Comparison of ENCODE assay signal across 21 cellular contexts in the genomic region with DNA sequence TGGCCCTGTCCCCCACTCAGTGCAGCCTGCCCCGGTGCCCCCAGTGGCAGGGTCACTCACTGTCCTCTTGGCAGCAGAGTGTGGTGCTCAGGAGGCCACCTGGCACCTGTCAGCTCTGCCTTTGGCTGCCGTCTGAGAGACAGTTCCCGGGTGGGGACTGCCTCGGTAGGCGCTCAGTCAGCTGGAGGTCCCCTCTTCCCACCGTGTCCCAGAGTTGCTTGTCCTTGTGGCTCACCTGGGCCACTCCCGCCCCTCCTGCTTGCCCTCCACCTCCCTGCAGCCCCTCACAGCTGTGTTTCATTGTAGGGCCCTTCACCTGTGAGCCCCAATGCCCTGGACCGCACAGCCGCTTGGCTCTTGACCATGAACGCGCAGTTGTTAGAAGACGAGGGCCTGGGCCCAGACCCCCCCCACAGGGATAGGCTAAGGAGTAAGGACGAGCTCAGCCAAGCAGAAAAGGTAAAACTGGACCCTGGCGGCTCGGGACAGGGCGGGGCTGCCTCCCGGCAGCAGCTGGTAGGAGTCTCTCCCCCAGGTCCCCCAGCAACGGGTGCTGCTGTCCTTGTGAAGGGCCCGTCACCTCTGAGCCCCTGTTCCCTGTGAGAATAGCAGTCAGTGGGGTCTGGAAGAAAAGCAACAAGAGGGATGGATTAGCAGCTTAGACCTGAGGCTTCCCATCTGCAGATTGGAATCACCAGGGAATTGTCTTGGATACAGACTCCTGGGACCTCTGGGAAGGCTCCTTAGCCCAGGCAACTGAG.
DNase-seq lines count a peak whose midpoint lies in the region; TF ChIP-seq lines count a peak whose summit lies in the region.
"Had no signal": no experiment of that assay in that cellular context is flagged by ENCODE, and none has a peak within 500 bp of the region (broad histone marks: within the 10 kb centered on the region; RNA-seq: fewer than 3 reads in every experiment).

No MANE protein-coding gene starts in this region.

- no peak overlapping the region for H3K9ac ChIP-seq in liver (ENCODE audit: low read depth in 1 of 2, low read length in 2 of 2)

- H3K9me3 Mint-ChIP-seq in T-helper 2 cell treated with Interferon-gamma antibody and Interleukin-4, amounts not matched to agents 5 μg/mL and 100 μg/mL, for 36 hours: no peaks in the 10 kb centered on the region

- H3K4me1 Mint-ChIP-seq in T-helper 2 cell treated with Interferon-gamma antibody and Interleukin-4, amounts not matched to agents 5 μg/mL and 100 μg/mL, for 36 hours (ENCODE audit: low read depth): no peaks in the 10 kb centered on the region
- H3K4me1 Mint-ChIP-seq: memory B cell had no signal

- no peak for TF ChIP-seq POLR2A in testis (IDR thresholded peaks at IDR 0.05)

- H3K27ac ChIP-seq in coronary artery: peak overlapping the region; percentile 27 to 31
- no peak overlapping the region for H3K27ac ChIP-seq in liver (ENCODE audit: low read depth in 1 of 2, low read length in 2 of 2)
- H3K27ac ChIP-seq in testis: peak overlapping the region; percentile 47 to 57
- H3K27ac ChIP-seq: foreskin keratinocyte, SK-N-MC had no signal

- H3K27me3 ChIP-seq in liver (ENCODE audit: control insufficient read depth in 4 of 4, insufficient read depth in 4 of 4, low read length in 3 of 4) (no peaks in the 10 kb centered on the region), testis (no peaks in the 10 kb centered on the region)
- H3K27me3 ChIP-seq: adrenal gland, foreskin keratinocyte had no signal

- H3K36me3 Mint-ChIP-seq in T-helper 2 cell treated with Interferon-gamma antibody and Interleukin-4, amounts not matched to agents 5 μg/mL and 100 μg/mL, for 36 hours (ENCODE audit: low read depth): no peaks in the 10 kb centered on the region

- H3K4me3 ChIP-seq in coronary artery: no peak overlapping the region
- H3K4me3 ChIP-seq in liver (ENCODE audit: low read depth in 1 of 3, low read length in 3 of 3): no peak overlapping the region
- H3K4me3 ChIP-seq in testis: no peak overlapping the region
- H3K4me3 ChIP-seq: adrenal gland, SK-N-MC had no signal

- H3K9me3 ChIP-seq in liver (ENCODE audit: control insufficient read depth in 4 of 4, low read length in 3 of 4) (no peaks in the 10 kb centered on the region), testis (no peaks in the 10 kb centered on the region)
- H3K9me3 ChIP-seq: adrenal gland had no signal

- H3K27ac Mint-ChIP-seq in T-helper 2 cell treated with Interferon-gamma antibody and Interleukin-4, amounts not matched to agents 5 μg/mL and 100 μg/mL, for 36 hours: no peak overlapping the region
- H3K27ac Mint-ChIP-seq: memory B cell had no signal

- H3K4me1 ChIP-seq in liver (ENCODE audit: control insufficient read depth in 4 of 4, insufficient read depth in 4 of 4, low read length in 3 of 4): peaks cover 12 to 25% (median 19%) of the 10 kb centered on the region in 4 donors
- peaks cover 28% of the 10 kb centered on the region for H3K4me1 ChIP-seq in testis

- WGBS in liver: 71% methylated on average over 19 of the region's 19 CpGs
- 93% methylated on average over 16 to 19 of the region's 19 CpGs for WGBS in testis, 2 donors

- TF ChIP-seq CTCF in coronary artery (IDR thresholded peaks at IDR 0.05) (no peak), liver (IDR thresholded peaks at IDR 0.05; ENCODE audit: low read depth, low read length, missing input control) (no peak), testis (IDR thresholded peaks at IDR 0.05) (no peak)

- DNase-seq in NCI-H2171 treated with DMSO at 0.1 percent for 48 hours (lab: John Stamatoyannopoulos, UW) (peak; percentile 39), coronary artery (ENCODE audit: low spot score) (no peak), testis (no peak), hypothalamus (lab: John Stamatoyannopoulos, UW) (no peak), SKM-1 (lab: John Stamatoyannopoulos, UW; ENCODE audit: unreplicated experiment) (no peak)
- no peak for DNase-seq in T-helper 2 cell treated with Interferon-gamma antibody and Interleukin-4, amounts not matched to agents 5 μg/mL and 100 μg/mL, for 36 hours (ENCODE audit: low spot score)
- DNase-seq: activated CD4-positive, alpha-beta T cell treated with anti-CD3 and anti-CD28 coated beads, Interleukin-2, amount 50 U/mL, for 4 hours; activated T-cell treated with anti-CD3 and anti-CD28 coated beads, Interleukin-2, amount 50 U/mL, for 48 hours; AML-193; cerebellar nuclear complex; foreskin keratinocyte; H7; NCI-H146; NCI-H446; nephron progenitor cell; retina; stimulated activated CD4-positive, alpha-beta T cell treated with anti-CD3 and anti-CD28 coated beads, Interleukin-1b, Interleukin-23, amount 100 ng/mL, for 48 hours had no signal

- intact Hi-C loops in testis (cut with DNase I; ENCODE audit: low total_unique reads): no loop called here

- H3K36me3 ChIP-seq in liver (ENCODE audit: control insufficient read depth in 4 of 4, insufficient read depth in 3 of 4, low read depth in 1 of 4, low read length in 3 of 4): peaks cover 4 to 47% (median 10%) of the 10 kb centered on the region in 4 donors
- H3K36me3 ChIP-seq in testis (ENCODE audit: low read depth, missing control alignments): no peaks in the 10 kb centered on the region

- no peak overlapping the region for H3K4me3 Mint-ChIP-seq in T-helper 2 cell treated with Interferon-gamma antibody and Interleukin-4, amounts not matched to agents 5 μg/mL and 100 μg/mL, for 36 hours
- H3K4me3 Mint-ChIP-seq: memory B cell, nephron progenitor cell had no signal

- TF ChIP-seq RAD21 in liver (IDR thresholded peaks at IDR 0.05): peak in 1 of 2 donors; percentile 5

- peaks cover 8% of the 10 kb centered on the region for H3K27me3 Mint-ChIP-seq in T-helper 2 cell treated with Interferon-gamma antibody and Interleukin-4, amounts not matched to agents 5 μg/mL and 100 μg/mL, for 36 hours (ENCODE audit: low read depth)

TF ChIP-seq in liver, 16 proteins besides CTCF, POLR2A, EP300 and RAD21:
- TF ChIP-seq MAX (IDR thresholded peaks at IDR 0.05) (no peak), HNF4G (IDR thresholded peaks at IDR 0.05) (no peak), RXRA (IDR thresholded peaks at IDR 0.05) (peak; percentile 51 to 77), EGR1 (IDR thresholded peaks at IDR 0.05; ENCODE audit: low read depth in 2 of 2) (no peak), YY1 (IDR thresholded peaks at IDR 0.05) (no peak), TAF1 (conservative IDR thresholded peaks at IDR 0.05) (no peak), SP1 (IDR thresholded peaks at IDR 0.05) (no peak), GABPA (IDR thresholded peaks at IDR 0.05 in 1 of 2, conservative IDR thresholded peaks at IDR 0.05 in 1 of 2) (no peak), HNF4A (conservative IDR thresholded peaks at IDR 0.05) (peak; percentile 34 to 76), FOXA1 (IDR thresholded peaks at IDR 0.05) (no peak), NR2F2 (IDR thresholded peaks at IDR 0.05) (no peak), FOXA2 (IDR thresholded peaks at IDR 0.05) (no peak), REST (IDR thresholded peaks at IDR 0.05) (no peak), JUND (IDR thresholded peaks at IDR 0.05) (no peak), ATF3 (IDR thresholded peaks at IDR 0.05) (no peak)
- TF ChIP-seq, protein P1, sequence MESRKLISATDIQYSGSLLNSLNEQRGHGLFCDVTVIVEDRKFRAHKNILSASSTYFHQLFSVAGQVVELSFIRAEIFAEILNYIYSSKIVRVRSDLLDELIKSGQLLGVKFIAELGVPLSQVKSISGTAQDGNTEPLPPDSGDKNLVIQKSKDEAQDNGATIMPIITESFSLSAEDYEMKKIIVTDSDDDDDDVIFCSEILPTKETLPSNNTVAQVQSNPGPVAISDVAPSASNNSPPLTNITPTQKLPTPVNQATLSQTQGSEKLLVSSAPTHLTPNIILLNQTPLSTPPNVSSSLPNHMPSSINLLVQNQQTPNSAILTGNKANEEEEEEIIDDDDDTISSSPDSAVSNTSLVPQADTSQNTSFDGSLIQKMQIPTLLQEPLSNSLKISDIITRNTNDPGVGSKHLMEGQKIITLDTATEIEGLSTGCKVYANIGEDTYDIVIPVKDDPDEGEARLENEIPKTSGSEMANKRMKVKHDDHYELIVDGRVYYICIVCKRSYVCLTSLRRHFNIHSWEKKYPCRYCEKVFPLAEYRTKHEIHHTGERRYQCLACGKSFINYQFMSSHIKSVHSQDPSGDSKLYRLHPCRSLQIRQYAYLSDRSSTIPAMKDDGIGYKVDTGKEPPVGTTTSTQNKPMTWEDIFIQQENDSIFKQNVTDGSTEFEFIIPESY (IDR thresholded peaks at IDR 0.05): no peak

Comparison
In these comparisons a context has a peak if more than half of its experiments do, and no peak if none do; other contexts are left out.
1. H3K27ac ChIP-seq: peak in coronary artery (2 of 2) and testis (2 of 2); none in liver (0 of 2).